In the genomic region with DNA sequence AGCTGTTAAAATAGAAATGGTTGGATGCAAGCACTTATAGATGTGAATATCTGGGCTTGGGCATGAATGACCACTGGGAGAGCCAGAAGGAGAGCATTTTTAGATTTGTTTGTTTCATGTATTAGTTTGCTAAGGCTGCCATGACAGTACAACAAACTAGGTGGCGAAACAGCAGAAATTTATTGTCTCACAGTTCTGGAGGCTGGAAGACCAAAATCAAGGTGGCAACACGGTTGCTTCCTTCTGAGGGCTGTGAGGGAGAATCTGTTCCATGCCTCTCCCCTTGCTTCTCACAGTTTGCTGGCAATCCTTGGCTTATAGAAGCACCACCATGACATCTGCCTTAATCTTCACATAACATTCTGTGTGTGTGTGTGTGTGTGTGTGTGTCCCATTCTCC, we compare ENCODE assay signal across 20 cellular contexts. TPM values are rescaled to one million over a fixed set of nuclear protein-coding genes. Genes with fewer than 3 reads are reported as not detected.
A peak's percentile ranks its signal among the peaks of the same experiment; 100 is the strongest.
DNase-seq lines count a peak whose midpoint lies in the region; ATAC-seq and TF ChIP-seq lines count a peak whose summit lies in the region.
"Had no signal": no experiment of that assay in that cellular context is flagged by ENCODE, and none has a peak within 500 bp of the region (broad histone marks: within the 10 kb centered on the region; RNA-seq: fewer than 3 reads in every experiment).

No MANE protein-coding gene starts in this region.

- no TSS peak for BruUV-seq in HCT116 (replicated peaks; lab: Mats Ljungman, UMichigan)

- H3K4me3 ChIP-seq in HCT116 (replicated peaks in 1 of 2; ENCODE audit: low read depth in 1 of 2, low read length in 2 of 2) (no peak overlapping the region), Loucy (ENCODE audit: low read length, poor library complexity, severe bottlenecking) (no peak overlapping the region)
- H3K4me3 ChIP-seq: K562 had no signal

- RAD21 ChIA-PET in HCT116 (lab: Charles Lee; ENCODE audit: low non-redundant PET in 1 of 2, low total read pairs in 2 of 2, uncharacterized antibody in 2 of 2, unreplicated experiment in 2 of 2): no interaction called here

- H3K27ac ChIP-seq in HCT116 (ENCODE audit: low read depth, low read length): no peak overlapping the region

- H3K9me2 ChIP-seq in HCT116 (ENCODE audit: insufficient read depth): no peaks in the 10 kb centered on the region
- H3K9me2 ChIP-seq in Loucy (replicated peaks; ENCODE audit: low read depth, low read length): no peaks in the 10 kb centered on the region

- no peak for TF ChIP-seq CTCF in HCT116 (IDR thresholded peaks at IDR 0.05 in 2 of 3, conservative IDR thresholded peaks at IDR 0.05 in 1 of 3; ENCODE audit: borderline replicate concordance in 1 of 3, insufficient read depth in 1 of 3, low read depth in 2 of 3, low read length in 2 of 3)
- TF ChIP-seq CTCF in Loucy (conservative IDR thresholded peaks at IDR 0.05; ENCODE audit: low read length): no peak
- no peak for TF ChIP-seq CTCF in chondrocyte (IDR thresholded peaks at IDR 0.05)

- no peaks in the 10 kb centered on the region for H3K79me2 ChIP-seq in HCT116 (ENCODE audit: insufficient read depth, low read length)
- H3K79me2 ChIP-seq in Loucy (ENCODE audit: insufficient read depth, low read length): no peaks in the 10 kb centered on the region

- H3K9ac ChIP-seq in HCT116 (ENCODE audit: low read length) (no peak overlapping the region), Loucy (ENCODE audit: low read depth, low read length, poor library complexity, severe bottlenecking) (no peak overlapping the region)

- H2AFZ ChIP-seq in HCT116 (ENCODE audit: low read depth, low read length, poor library complexity, severe bottlenecking): no peak overlapping the region
- 0 out of 2 replicates have a peak overlapping the region, but pooled peaks have one; percentile 5 for H2AFZ ChIP-seq in Loucy (ENCODE audit: low read length)

- intact Hi-C loops in HCT116 (cut with micrococcal nuclease): no loop called here

- H3K4me2 ChIP-seq in HCT116 (ENCODE audit: low read length): no peak overlapping the region
- no peak overlapping the region for H3K4me2 ChIP-seq in Loucy (ENCODE audit: low read depth, low read length, poor library complexity, severe bottlenecking)

- ATAC-seq in HCT116: peak; percentile 20; the same call in 1 of the 2 replicates
- ATAC-seq: K562 had no signal

- no peak overlapping the region for H3K4me3 Mint-ChIP-seq in chondrocyte (ENCODE audit: unreplicated experiment)
- H3K4me3 Mint-ChIP-seq: CD4-positive, CD25-positive, alpha-beta regulatory T cell; CD8-positive, alpha-beta memory T cell had no signal

- TF ChIP-seq RAD21 in HCT116 (IDR thresholded peaks at IDR 0.05; ENCODE audit: low read depth): no peak

- H3F3A ChIP-seq in Loucy (ENCODE audit: low read depth): no peaks in the 10 kb centered on the region

- H3K36me3 ChIP-seq in HCT116 (ENCODE audit: control insufficient read depth in 1 of 2, insufficient read depth in 2 of 2, low read length in 2 of 2): no peaks in the 10 kb centered on the region
- no peaks in the 10 kb centered on the region for H3K36me3 ChIP-seq in Loucy (ENCODE audit: insufficient read depth, low read length)
- H3K36me3 ChIP-seq: BE2C had no signal

- H3K27me3 ChIP-seq in HCT116 (ENCODE audit: insufficient read depth, low read length): 0 out of 2 replicates have a peak, but pooled peaks cover 3% of the 10 kb centered on the region
- H3K27me3 ChIP-seq in Loucy (ENCODE audit: insufficient read depth, low read length, poor library complexity, severe bottlenecking): no peaks in the 10 kb centered on the region

- no peaks in the 10 kb centered on the region for H3K4me1 ChIP-seq in HCT116 (ENCODE audit: control insufficient read depth in 1 of 2, insufficient read depth in 2 of 2, low read length in 2 of 2)
- no peaks in the 10 kb centered on the region for H3K4me1 ChIP-seq in Loucy (ENCODE audit: insufficient read depth, low read length, poor library complexity, severe bottlenecking)

- H3K9me3 ChIP-seq in HCT116 (ENCODE audit: control insufficient read depth in 1 of 2, insufficient read depth in 1 of 2, low read depth in 1 of 2, low read length in 2 of 2) (no peaks in the 10 kb centered on the region), Loucy (ENCODE audit: insufficient read depth, low read depth, low read length) (no peaks in the 10 kb centered on the region)
- H3K9me3 ChIP-seq: BE2C had no signal

- DNase-seq in HCT116 (ENCODE audit: low read depth, low spot score) (no peak), OCI-M1 (lab: John Stamatoyannopoulos, UW) (peak; percentile 10), NCI-H1105 (lab: John Stamatoyannopoulos, UW) (no peak), chondrocyte (ENCODE audit: low spot score) (no peak), RPMI8226 (no peak)
- DNase-seq: ACHN; BE2C; C1 segment of cervical spinal cord; CD4-positive, CD25-positive, alpha-beta regulatory T cell; CD8-positive, alpha-beta memory T cell; COR-L47; DMS153; DMS79; GDM1; GOT3; H7; IMR-90 had no signal

- POLR2A ChIA-PET in HCT116 (lab: Charles Lee): interaction anchor here (0.6 kb wide), 1 partner anchor 55 kb away, joined by 3 read pairs; the partner anchor contains the start of gene KIF20A

- no peak overlapping the region for H3K27ac Mint-ChIP-seq in chondrocyte (ENCODE audit: unreplicated experiment)
- H3K27ac Mint-ChIP-seq: CD4-positive, CD25-positive, alpha-beta regulatory T cell had no signal

- no peaks in the 10 kb centered on the region for H3K9me3 Mint-ChIP-seq in chondrocyte (ENCODE audit: low read depth)
- H3K9me3 Mint-ChIP-seq: CD4-positive, CD25-positive, alpha-beta regulatory T cell; CD8-positive, alpha-beta memory T cell had no signal

- TF ChIP-seq POLR2A in HCT116 (IDR thresholded peaks at IDR 0.05; ENCODE audit: borderline replicate concordance, extremely low read depth, insufficient read depth, insufficient read length): no peak

- CTCF ChIA-PET in HCT116 (lab: Charles Lee): no interaction called here

- H3K4me1 Mint-ChIP-seq in chondrocyte (ENCODE audit: low read depth): peaks cover 18% of the 10 kb centered on the region
- H3K4me1 Mint-ChIP-seq: CD4-positive, CD25-positive, alpha-beta regulatory T cell; CD8-positive, alpha-beta memory T cell had no signal

- no peaks in the 10 kb centered on the region for H3K27me3 Mint-ChIP-seq in chondrocyte (ENCODE audit: low read depth)

- no peaks in the 10 kb centered on the region for H3K36me3 Mint-ChIP-seq in chondrocyte (ENCODE audit: low read depth)
- H3K36me3 Mint-ChIP-seq: CD4-positive, CD25-positive, alpha-beta regulatory T cell; CD8-positive, alpha-beta memory T cell had no signal

- H4K20me1 ChIP-seq in HCT116 (ENCODE audit: insufficient read depth): no peaks in the 10 kb centered on the region
- no peaks in the 10 kb centered on the region for H4K20me1 ChIP-seq in Loucy (ENCODE audit: insufficient read depth, low read length, poor library complexity, severe bottlenecking)

TF ChIP-seq in HCT116, 20 proteins besides CTCF, POLR2A, EP300 and RAD21:
- TF ChIP-seq, protein P1, sequence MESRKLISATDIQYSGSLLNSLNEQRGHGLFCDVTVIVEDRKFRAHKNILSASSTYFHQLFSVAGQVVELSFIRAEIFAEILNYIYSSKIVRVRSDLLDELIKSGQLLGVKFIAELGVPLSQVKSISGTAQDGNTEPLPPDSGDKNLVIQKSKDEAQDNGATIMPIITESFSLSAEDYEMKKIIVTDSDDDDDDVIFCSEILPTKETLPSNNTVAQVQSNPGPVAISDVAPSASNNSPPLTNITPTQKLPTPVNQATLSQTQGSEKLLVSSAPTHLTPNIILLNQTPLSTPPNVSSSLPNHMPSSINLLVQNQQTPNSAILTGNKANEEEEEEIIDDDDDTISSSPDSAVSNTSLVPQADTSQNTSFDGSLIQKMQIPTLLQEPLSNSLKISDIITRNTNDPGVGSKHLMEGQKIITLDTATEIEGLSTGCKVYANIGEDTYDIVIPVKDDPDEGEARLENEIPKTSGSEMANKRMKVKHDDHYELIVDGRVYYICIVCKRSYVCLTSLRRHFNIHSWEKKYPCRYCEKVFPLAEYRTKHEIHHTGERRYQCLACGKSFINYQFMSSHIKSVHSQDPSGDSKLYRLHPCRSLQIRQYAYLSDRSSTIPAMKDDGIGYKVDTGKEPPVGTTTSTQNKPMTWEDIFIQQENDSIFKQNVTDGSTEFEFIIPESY (IDR thresholded peaks at IDR 0.05; ENCODE audit: extremely low read depth, insufficient replicate concordance, low read length): no peak
- TF ChIP-seq SRF (IDR thresholded peaks at IDR 0.05; ENCODE audit: low read depth): no peak

RNA-seq across cellular contexts. Expression of gene CDC23, which starts 20.2 kb away (rescaled TPM):
- 40.0 TPM for total RNA-seq in HCT116 (2021; ENCODE audit: unreplicated experiment)
- polyA plus RNA-seq in HCT116 (2012): 18.3 and 24.6 TPM in 2 replicates
- total RNA-seq in chondrocyte: 28.8 to 32.4 TPM (median 30.8 TPM) in 3 replicates

RNA-seq across cellular contexts. Expression of gene GFRA3, which starts 41.1 kb away (rescaled TPM):
- total RNA-seq in HCT116 (2021; ENCODE audit: unreplicated experiment) (not detected), chondrocyte (0.12 to 0.23 TPM in 2 of 3 replicates, not detected in the other)
- polyA plus RNA-seq in HCT116 (2012): 0.07 TPM in 1 of 2 replicates, not detected in the other
- total RNA-seq: CD4-positive, CD25-positive, alpha-beta regulatory T cell; CD8-positive, alpha-beta memory T cell; Daoy; IMR-90; K562 had no signal
- polyA plus RNA-seq: CD4-positive, CD25-positive, alpha-beta regulatory T cell; CD8-positive, alpha-beta memory T cell; IMR-90 had no signal

RNA-seq across cellular contexts. Expression of gene KIF20A, which starts 54.4 kb away (rescaled TPM):
- 74.2 TPM for total RNA-seq in HCT116 (2021; ENCODE audit: unreplicated experiment)
- 72.7 and 92.7 TPM in 2 replicates for polyA plus RNA-seq in HCT116 (2012)
- total RNA-seq in chondrocyte: 5.2 to 15.9 TPM (median 14.3 TPM) in 3 replicates

RNA-seq across cellular contexts. Expression of gene BRD8, which starts 54.9 kb away (rescaled TPM):
- total RNA-seq in HCT116 (2021; ENCODE audit: unreplicated experiment) (80.8 TPM), chondrocyte (31.4 to 49.5 TPM (median 33.1 TPM) in 3 replicates)
- 47.2 and 57.1 TPM in 2 replicates for polyA plus RNA-seq in HCT116 (2012)
